12 cellular contexts compared by ENCODE assay signal in the genomic region with DNA sequence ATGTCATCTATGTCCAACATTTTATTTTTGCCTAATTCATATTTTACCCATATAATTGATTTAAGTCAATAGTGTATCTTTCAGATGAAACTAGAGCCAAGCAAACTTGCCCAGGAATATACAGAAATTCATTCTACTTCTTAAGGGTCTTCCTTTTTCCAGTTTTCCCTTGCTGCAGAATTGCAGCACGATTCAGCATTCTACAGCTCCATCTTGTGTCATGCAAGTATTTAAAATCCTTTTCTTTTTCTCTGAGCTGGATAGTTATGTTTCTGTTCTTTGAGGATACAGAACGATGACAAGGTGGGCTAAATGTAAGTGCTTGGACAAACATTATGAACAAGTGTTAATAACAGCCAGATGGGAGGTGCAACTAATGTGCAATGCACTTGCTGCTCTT.
DNase-seq lines count a peak whose midpoint lies in the region; ATAC-seq and TF ChIP-seq lines count a peak whose summit lies in the region.
"Had no signal": no experiment of that assay in that cellular context is flagged by ENCODE, and none has a peak within 500 bp of the region (broad histone marks: within the 10 kb centered on the region; RNA-seq: fewer than 3 reads in every experiment).

No MANE protein-coding gene starts in this region.

- H3K36me3 ChIP-seq in fibroblast of lung (ENCODE audit: control insufficient read depth, insufficient read depth, low read length) (no peaks in the 10 kb centered on the region), body of pancreas (replicated peaks in 1 of 2; ENCODE audit: insufficient read depth in 1 of 2, low read depth in 2 of 2) (no peaks in the 10 kb centered on the region)

- TF ChIP-seq POLR2A in body of pancreas (IDR thresholded peaks at IDR 0.05) = no peak

- no peaks in the 10 kb centered on the region for H3K9me3 ChIP-seq in fibroblast of lung (ENCODE audit: control insufficient read depth, insufficient read depth, low read depth, low read length)
- no peaks in the 10 kb centered on the region for H3K9me3 ChIP-seq in body of pancreas

- H3K27me3 ChIP-seq in fibroblast of lung (ENCODE audit: control insufficient read depth, insufficient read depth, low read length) (no peaks in the 10 kb centered on the region), body of pancreas (no peaks in the 10 kb centered on the region)

- no peak overlapping the region for H3K4me2 ChIP-seq in fibroblast of lung (ENCODE audit: extremely low read depth, insufficient read depth, low read length)

- TF ChIP-seq CTCF in fibroblast of lung (conservative IDR thresholded peaks at IDR 0.05 in 1 of 2, IDR thresholded peaks at IDR 0.05 in 1 of 2; ENCODE audit: low read depth in 1 of 2, low read length in 2 of 2) (peak in 1 of 2 donors; percentile 30), body of pancreas (IDR thresholded peaks at IDR 0.05) (no peak)

- H4K20me1 ChIP-seq in fibroblast of lung (ENCODE audit: control insufficient read depth, extremely low read depth, insufficient read depth, low read length) = no peaks in the 10 kb centered on the region

- DNase-seq in NCI-H82 (lab: John Stamatoyannopoulos, UW) = peak; percentile 1
- no peak for DNase-seq in NCI-H82 treated with DMSO at 0.1 percent for 48 hours (lab: John Stamatoyannopoulos, UW; ENCODE audit: unreplicated experiment)
- peak; percentile 8 for DNase-seq in OCI-M1 (lab: John Stamatoyannopoulos, UW)
- peak; percentile 6 to 53 for DNase-seq in fibroblast of lung (ENCODE audit: low read depth in 2 of 2)
- peak; percentile 29 for DNase-seq in superior temporal gyrus (ENCODE audit: extremely low spot score)
- no peak for DNase-seq in activated T-cell treated with anti-CD3 and anti-CD28 coated beads, Interleukin-2, amount 50 U/mL, for 1 hour
- DNase-seq in cardiac septum (ENCODE audit: low spot score) = no peak
- no peak for DNase-seq in body of pancreas
- DNase-seq: activated CD4-positive, alpha-beta T cell treated with anti-CD3 and anti-CD28 coated beads for 1 hour; activated effector memory CD4-positive, alpha-beta T cell treated with anti-CD3 and anti-CD28 coated beads, Interleukin-2, amount 50 U/mL, for 16 hours; mammary epithelial cell; NCI-H2029 treated with DMSO at 0.1 percent for 48 hours had no signal

- H3K27ac ChIP-seq in fibroblast of lung (ENCODE audit: insufficient read depth, low read length) (no peak overlapping the region), body of pancreas (no peak overlapping the region)

- WGBS in body of pancreas, 2 donors = 16 to 23% methylated on average over 2 of the region's 2 CpGs

- ATAC-seq in body of pancreas = no peak

- no peaks in the 10 kb centered on the region for H3K79me2 ChIP-seq in fibroblast of lung (ENCODE audit: control insufficient read depth, insufficient read depth, low read length)

- H3K4me1 ChIP-seq in fibroblast of lung (ENCODE audit: control insufficient read depth, extremely low read depth, insufficient read depth, low read length) = no peaks in the 10 kb centered on the region
- H3K4me1 ChIP-seq in body of pancreas = no peaks in the 10 kb centered on the region

- H3K9ac ChIP-seq in fibroblast of lung (ENCODE audit: insufficient read depth, low read length) = no peak overlapping the region

- peak overlapping the region; percentile 11 for H2AFZ ChIP-seq in fibroblast of lung (ENCODE audit: low read length)

- H3K4me3 ChIP-seq in fibroblast of lung (replicated peaks in 1 of 4; ENCODE audit: control extremely low read depth in 1 of 4, insufficient read depth in 1 of 4, low read depth in 3 of 4, low read length in 4 of 4) (no peak overlapping the region), body of pancreas (no peak overlapping the region)

- intact Hi-C loops in cardiac septum (cut with DNase I) (no loop called here), body of pancreas (cut with DNase I) (no loop called here)

Comparison
In these comparisons a context has a peak if more than half of its experiments do, and no peak if none do; other contexts are left out.
1. DNase-seq: peak in NCI-H82 (single experiment), OCI-M1 (single experiment), fibroblast of lung (2 of 2) and superior temporal gyrus (single experiment); none in NCI-H82 treated with DMSO at 0.1 percent for 48 hours (single experiment), activated T-cell treated with anti-CD3 and anti-CD28 coated beads, Interleukin-2, amount 50 U/mL, for 1 hour (single experiment), cardiac septum (single experiment) and body of pancreas (0 of 4).